In the genomic region with DNA sequence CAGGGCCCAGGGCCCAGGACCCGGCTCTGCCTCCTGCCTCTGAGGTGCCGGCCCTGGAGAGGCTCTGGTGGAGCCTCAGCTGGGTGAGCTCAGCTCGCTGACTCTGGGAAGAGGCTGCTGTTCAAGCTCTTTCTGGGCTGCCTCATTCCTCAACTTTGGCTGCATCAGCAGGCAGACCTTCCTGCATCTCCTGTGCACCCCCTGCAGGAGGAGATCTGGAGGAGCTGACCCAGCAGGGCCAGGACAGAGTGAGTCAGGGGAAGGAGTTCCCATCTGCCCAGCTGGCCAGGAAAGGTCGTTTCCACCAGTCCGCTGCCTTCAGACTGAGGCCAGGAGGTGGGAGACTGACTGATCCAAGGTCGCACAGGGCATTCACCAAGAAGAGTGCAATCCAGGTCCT, we compare ENCODE assay signal across 1 cellular context.
TF ChIP-seq lines count a peak whose summit lies in the region.

No MANE protein-coding gene starts in this region.

TF ChIP-seq in GM23338, 12 proteins besides CTCF, POLR2A, EP300 and RAD21:
- TF ChIP-seq, protein P1, sequence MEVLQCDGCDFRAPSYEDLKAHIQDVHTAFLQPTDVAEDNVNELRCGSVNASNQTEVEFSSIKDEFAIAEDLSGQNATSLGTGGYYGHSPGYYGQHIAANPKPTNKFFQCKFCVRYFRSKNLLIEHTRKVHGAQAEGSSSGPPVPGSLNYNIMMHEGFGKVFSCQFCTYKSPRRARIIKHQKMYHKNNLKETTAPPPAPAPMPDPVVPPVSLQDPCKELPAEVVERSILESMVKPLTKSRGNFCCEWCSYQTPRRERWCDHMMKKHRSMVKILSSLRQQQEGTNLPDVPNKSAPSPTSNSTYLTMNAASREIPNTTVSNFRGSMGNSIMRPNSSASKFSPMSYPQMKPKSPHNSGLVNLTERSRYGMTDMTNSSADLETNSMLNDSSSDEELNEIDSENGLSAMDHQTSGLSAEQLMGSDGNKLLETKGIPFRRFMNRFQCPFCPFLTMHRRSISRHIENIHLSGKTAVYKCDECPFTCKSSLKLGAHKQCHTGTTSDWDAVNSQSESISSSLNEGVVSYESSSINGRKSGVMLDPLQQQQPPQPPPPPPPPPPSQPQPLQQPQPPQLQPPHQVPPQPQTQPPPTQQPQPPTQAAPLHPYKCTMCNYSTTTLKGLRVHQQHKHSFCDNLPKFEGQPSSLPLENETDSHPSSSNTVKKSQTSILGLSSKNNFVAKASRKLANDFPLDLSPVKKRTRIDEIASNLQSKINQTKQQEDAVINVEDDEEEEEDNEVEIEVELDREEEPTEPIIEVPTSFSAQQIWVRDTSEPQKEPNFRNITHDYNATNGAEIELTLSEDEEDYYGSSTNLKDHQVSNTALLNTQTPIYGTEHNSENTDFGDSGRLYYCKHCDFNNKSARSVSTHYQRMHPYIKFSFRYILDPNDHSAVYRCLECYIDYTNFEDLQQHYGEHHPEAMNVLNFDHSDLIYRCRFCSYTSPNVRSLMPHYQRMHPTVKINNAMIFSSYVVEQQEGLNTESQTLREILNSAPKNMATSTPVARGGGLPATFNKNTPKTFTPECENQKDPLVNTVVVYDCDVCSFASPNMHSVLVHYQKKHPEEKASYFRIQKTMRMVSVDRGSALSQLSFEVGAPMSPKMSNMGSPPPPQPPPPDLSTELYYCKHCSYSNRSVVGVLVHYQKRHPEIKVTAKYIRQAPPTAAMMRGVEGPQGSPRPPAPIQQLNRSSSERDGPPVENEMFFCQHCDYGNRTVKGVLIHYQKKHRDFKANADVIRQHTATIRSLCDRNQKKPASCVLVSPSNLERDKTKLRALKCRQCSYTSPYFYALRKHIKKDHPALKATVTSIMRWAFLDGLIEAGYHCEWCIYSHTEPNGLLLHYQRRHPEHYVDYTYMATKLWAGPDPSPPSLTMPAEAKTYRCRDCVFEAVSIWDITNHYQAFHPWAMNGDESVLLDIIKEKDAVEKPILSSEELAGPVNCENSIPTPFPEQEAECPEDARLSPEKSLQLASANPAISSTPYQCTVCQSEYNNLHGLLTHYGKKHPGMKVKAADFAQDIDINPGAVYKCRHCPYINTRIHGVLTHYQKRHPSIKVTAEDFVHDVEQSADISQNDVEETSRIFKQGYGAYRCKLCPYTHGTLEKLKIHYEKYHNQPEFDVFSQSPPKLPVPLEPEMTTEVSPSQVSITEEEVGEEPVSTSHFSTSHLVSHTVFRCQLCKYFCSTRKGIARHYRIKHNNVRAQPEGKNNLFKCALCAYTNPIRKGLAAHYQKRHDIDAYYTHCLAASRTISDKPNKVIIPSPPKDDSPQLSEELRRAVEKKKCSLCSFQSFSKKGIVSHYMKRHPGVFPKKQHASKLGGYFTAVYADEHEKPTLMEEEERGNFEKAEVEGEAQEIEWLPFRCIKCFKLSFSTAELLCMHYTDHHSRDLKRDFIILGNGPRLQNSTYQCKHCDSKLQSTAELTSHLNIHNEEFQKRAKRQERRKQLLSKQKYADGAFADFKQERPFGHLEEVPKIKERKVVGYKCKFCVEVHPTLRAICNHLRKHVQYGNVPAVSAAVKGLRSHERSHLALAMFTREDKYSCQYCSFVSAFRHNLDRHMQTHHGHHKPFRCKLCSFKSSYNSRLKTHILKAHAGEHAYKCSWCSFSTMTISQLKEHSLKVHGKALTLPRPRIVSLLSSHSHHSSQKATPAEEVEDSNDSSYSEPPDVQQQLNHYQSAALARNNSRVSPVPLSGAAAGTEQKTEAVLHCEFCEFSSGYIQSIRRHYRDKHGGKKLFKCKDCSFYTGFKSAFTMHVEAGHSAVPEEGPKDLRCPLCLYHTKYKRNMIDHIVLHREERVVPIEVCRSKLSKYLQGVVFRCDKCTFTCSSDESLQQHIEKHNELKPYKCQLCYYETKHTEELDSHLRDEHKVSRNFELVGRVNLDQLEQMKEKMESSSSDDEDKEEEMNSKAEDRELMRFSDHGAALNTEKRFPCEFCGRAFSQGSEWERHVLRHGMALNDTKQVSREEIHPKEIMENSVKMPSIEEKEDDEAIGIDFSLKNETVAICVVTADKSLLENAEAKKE (CRISPR knock-in tag; IDR thresholded peaks at IDR 0.05), result no peak
- TF ChIP-seq, protein P2, sequence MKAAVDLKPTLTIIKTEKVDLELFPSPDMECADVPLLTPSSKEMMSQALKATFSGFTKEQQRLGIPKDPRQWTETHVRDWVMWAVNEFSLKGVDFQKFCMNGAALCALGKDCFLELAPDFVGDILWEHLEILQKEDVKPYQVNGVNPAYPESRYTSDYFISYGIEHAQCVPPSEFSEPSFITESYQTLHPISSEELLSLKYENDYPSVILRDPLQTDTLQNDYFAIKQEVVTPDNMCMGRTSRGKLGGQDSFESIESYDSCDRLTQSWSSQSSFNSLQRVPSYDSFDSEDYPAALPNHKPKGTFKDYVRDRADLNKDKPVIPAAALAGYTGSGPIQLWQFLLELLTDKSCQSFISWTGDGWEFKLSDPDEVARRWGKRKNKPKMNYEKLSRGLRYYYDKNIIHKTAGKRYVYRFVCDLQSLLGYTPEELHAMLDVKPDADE (IDR thresholded peaks at IDR 0.05), result no peak
- TF ChIP-seq STAT1 (IDR thresholded peaks at IDR 0.05; ENCODE audit: unreplicated experiment) (no peak), ZNF114 (CRISPR knock-in tag; IDR thresholded peaks at IDR 0.05) (no peak), EZH2 (IDR thresholded peaks at IDR 0.05; ENCODE audit: low read depth, unreplicated experiment) (no peak), EZH2phosphoT487 (IDR thresholded peaks at IDR 0.05; ENCODE audit: unreplicated experiment) (no peak), POLR2AphosphoS5 (IDR thresholded peaks at IDR 0.05; ENCODE audit: low read depth) (no peak), CREB1 (CRISPR knock-in tag; IDR thresholded peaks at IDR 0.05; ENCODE audit: low read depth) (no peak), JUNB (IDR thresholded peaks at IDR 0.05; ENCODE audit: unreplicated experiment) (no peak), ZNF331 (CRISPR knock-in tag; IDR thresholded peaks at IDR 0.05; ENCODE audit: low read depth) (no peak)
- TF ChIP-seq, protein P3, sequence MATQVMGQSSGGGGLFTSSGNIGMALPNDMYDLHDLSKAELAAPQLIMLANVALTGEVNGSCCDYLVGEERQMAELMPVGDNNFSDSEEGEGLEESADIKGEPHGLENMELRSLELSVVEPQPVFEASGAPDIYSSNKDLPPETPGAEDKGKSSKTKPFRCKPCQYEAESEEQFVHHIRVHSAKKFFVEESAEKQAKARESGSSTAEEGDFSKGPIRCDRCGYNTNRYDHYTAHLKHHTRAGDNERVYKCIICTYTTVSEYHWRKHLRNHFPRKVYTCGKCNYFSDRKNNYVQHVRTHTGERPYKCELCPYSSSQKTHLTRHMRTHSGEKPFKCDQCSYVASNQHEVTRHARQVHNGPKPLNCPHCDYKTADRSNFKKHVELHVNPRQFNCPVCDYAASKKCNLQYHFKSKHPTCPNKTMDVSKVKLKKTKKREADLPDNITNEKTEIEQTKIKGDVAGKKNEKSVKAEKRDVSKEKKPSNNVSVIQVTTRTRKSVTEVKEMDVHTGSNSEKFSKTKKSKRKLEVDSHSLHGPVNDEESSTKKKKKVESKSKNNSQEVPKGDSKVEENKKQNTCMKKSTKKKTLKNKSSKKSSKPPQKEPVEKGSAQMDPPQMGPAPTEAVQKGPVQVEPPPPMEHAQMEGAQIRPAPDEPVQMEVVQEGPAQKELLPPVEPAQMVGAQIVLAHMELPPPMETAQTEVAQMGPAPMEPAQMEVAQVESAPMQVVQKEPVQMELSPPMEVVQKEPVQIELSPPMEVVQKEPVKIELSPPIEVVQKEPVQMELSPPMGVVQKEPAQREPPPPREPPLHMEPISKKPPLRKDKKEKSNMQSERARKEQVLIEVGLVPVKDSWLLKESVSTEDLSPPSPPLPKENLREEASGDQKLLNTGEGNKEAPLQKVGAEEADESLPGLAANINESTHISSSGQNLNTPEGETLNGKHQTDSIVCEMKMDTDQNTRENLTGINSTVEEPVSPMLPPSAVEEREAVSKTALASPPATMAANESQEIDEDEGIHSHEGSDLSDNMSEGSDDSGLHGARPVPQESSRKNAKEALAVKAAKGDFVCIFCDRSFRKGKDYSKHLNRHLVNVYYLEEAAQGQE (IDR thresholded peaks at IDR 0.05; ENCODE audit: unreplicated experiment), result no peak
